18 cellular contexts compared by ENCODE assay signal in genomic region chr2:239351687-239352086, GRCh38. TPM values are rescaled to one million over a fixed set of nuclear protein-coding genes. Genes with fewer than 3 reads are reported as not detected.
DNase-seq lines count a peak whose midpoint lies in the region; ATAC-seq, FAIRE-seq and TF ChIP-seq lines count a peak whose summit lies in the region.
"Had no signal": no experiment of that assay in that cellular context is flagged by ENCODE, and none has a peak within 500 bp of the region (broad histone marks: within the 10 kb centered on the region; RNA-seq: fewer than 3 reads in every experiment).

No MANE protein-coding gene starts in this region.

- DNase-seq in left cardiac atrium (peak; percentile 17), right cardiac atrium (no peak), NCI-H2196 (lab: John Stamatoyannopoulos, UW; ENCODE audit: unreplicated experiment) (no peak), NCI-H1105 (lab: John Stamatoyannopoulos, UW) (no peak), HTR-8/SVneo (ENCODE audit: insufficient read length, low spot score) (no peak)
- DNase-seq: Caco-2; CD4-positive, alpha-beta T cell; GDM1; NCI-H1105 treated with DMSO at 0.1 percent for 48 hours; NCI-H1694; NCI-H2081 treated with DMSO at 0.1 percent for 48 hours; NCI-H510A; NCI-H748 treated with DMSO at 0.1 percent for 48 hours; OCI-M1; SHP77 had no signal

- no peaks in the 10 kb centered on the region for H3K9me3 ChIP-seq in right cardiac atrium (ENCODE audit: control insufficient read depth, low read length)
- no peaks in the 10 kb centered on the region for H3K9me3 ChIP-seq in gastroesophageal sphincter
- H3K9me3 ChIP-seq: Caco-2, HAP-1 had no signal

- no peak for TF ChIP-seq CTCF in gastroesophageal sphincter (IDR thresholded peaks at IDR 0.05)

- no peak for TF ChIP-seq POLR2A in gastroesophageal sphincter (IDR thresholded peaks at IDR 0.05)

- TF ChIP-seq EP300 in gastroesophageal sphincter (IDR thresholded peaks at IDR 0.05) = no peak

- ATAC-seq in left cardiac atrium (no peak), right cardiac atrium (no peak), gastroesophageal sphincter (no peak)

- intact Hi-C loops in left cardiac atrium (cut with DNase I) (no loop called here), right cardiac atrium (cut with DNase I) (no loop called here)

- H3K27me3 ChIP-seq in right cardiac atrium (ENCODE audit: control insufficient read depth, insufficient read depth) (no peaks in the 10 kb centered on the region), gastroesophageal sphincter (no peaks in the 10 kb centered on the region), rectal smooth muscle tissue (ENCODE audit: control insufficient read depth, insufficient read depth, low read length) (no peaks in the 10 kb centered on the region)

- peaks cover 0 to 26% of the 10 kb centered on the region in 2 donors for H3K36me3 ChIP-seq in gastroesophageal sphincter
- no peaks in the 10 kb centered on the region for H3K36me3 ChIP-seq in rectal smooth muscle tissue (ENCODE audit: control insufficient read depth, insufficient read depth, low read length)

- no peak overlapping the region for H3K27ac ChIP-seq in right cardiac atrium (ENCODE audit: low read length)
- H3K27ac ChIP-seq in gastroesophageal sphincter = peak overlapping the region in 3 of 4 donors; percentile 28 to 93 (median 45)
- peak overlapping the region; percentile 51 for H3K27ac ChIP-seq in rectal smooth muscle tissue (ENCODE audit: low read depth, low read length)

- H3K4me1 ChIP-seq in right cardiac atrium (ENCODE audit: control insufficient read depth, insufficient read depth, low read length) (peaks cover 2% of the 10 kb centered on the region), gastroesophageal sphincter (peaks cover 5 to 86% (median 9%) of the 10 kb centered on the region in 3 donors), rectal smooth muscle tissue (ENCODE audit: control insufficient read depth, insufficient read depth, low read length) (peaks cover 44% of the 10 kb centered on the region)
- H3K4me1 ChIP-seq: Caco-2, HAP-1 had no signal

- 93% methylated on average over 14 of the region's 14 CpGs for WGBS in right cardiac atrium
- WGBS in gastroesophageal sphincter (ENCODE audit: low coverage in 1 of 2), 2 donors = 86 to 93% methylated on average over 3 of the region's 14 CpGs

- no peak overlapping the region for H3K9ac ChIP-seq in rectal smooth muscle tissue (ENCODE audit: low read length)

- H3K4me3 ChIP-seq in right cardiac atrium (ENCODE audit: low read length) (no peak overlapping the region), gastroesophageal sphincter (no peak overlapping the region), rectal smooth muscle tissue (ENCODE audit: low read length) (no peak overlapping the region)
- H3K4me3 ChIP-seq: HAP-1 had no signal

- no peak for FAIRE-seq in HTR-8/SVneo (lab: Jason Lieb, UNC)

RNA-seq across cellular contexts. Expression of gene HDAC4, which starts 49.1 kb away (rescaled TPM):
- 10 to 100 TPM; 25.6 to 31.2 TPM for total RNA-seq in left cardiac atrium
- total RNA-seq in right cardiac atrium = 10 to 100 TPM; 18.3 to 29.1 (median 25.4) TPM
- polyA plus RNA-seq in right cardiac atrium = 7.8 TPM
- 100 to 1,000 TPM in 1 of 4 donors, 10 to 100 TPM in 3; 41.3 to 104 (median 85.8) TPM for total RNA-seq in gastroesophageal sphincter
